ENCODE assay signal across 8 cellular contexts in the genomic region with DNA sequence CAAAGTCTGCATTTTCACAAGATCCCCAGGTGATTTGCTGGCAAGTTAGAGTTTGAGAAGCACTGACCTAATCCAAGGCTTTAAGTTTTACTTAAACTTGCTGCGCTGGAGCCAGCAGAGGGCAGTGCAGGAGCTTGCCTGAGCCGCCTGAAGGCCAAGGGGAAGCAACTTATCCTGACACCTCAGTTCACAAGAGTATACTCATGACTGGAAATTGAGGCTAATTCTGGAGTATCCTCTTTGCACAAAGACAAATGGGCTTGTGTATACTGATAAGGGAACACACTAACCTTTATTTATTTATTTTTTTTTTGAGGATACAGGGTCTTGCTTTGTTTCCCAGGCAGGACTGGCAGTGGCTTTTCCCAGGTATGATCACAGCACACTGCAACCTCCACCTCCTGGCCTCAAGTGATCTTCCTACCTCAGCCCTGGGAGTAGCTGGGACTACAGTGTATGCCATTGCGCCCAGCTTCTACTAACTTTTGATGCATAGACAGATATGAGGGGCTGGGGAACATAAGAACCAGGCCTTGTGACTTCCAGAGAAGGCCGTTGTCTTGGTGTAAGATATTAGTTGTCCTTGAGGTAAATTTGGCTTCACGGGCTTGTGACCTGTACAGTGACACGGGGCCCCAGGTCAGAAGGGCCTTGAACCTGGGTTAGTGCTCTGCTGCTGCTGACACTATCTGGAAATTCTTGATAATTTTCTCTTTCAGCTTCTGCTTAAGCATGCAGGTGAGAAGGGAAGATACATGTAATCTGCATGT. TPM values are rescaled to one million over a fixed set of nuclear protein-coding genes. Genes with fewer than 3 reads are reported as not detected.
A peak's percentile ranks its signal among the peaks of the same experiment; 100 is the strongest.
DNase-seq lines count a peak whose midpoint lies in the region; ATAC-seq and TF ChIP-seq lines count a peak whose summit lies in the region.

No MANE protein-coding gene starts in this region.

- no peaks in the 10 kb centered on the region for H3K27me3 ChIP-seq in CD4-positive, alpha-beta T cell (ENCODE audit: control insufficient read depth, insufficient read depth, low read length)
- no peaks in the 10 kb centered on the region for H3K27me3 ChIP-seq in HUES48 (ENCODE audit: control insufficient read depth, insufficient read depth, low read length)
- H3K27me3 ChIP-seq in uterus = no peaks in the 10 kb centered on the region

- intact Hi-C loops in CD4-positive, alpha-beta T cell (cut with DNase I, micrococcal nuclease) = loop anchor here (2.0 kb wide), 2 partner anchors 39 to 57 kb away; no protein-coding TSS in a partner anchor
- intact Hi-C loops in posterior vena cava (cut with DNase I) = no loop called here
- intact Hi-C loops in uterus (cut with DNase I; ENCODE audit: low total_unique reads) = no loop called here

- CTCF ChIA-PET in CD4-positive, alpha-beta T cell (lab: Charles Lee) = interaction anchor here (0.7 to 4.4 kb wide), 41 partner anchors 8 to 316 kb away, joined by 3 to 37 read pairs (median 4); a partner anchor contains a TSS
- CTCF ChIA-PET in activated naive CD4-positive, alpha-beta T cell treated with anti-CD3 and anti-CD28 coated beads, Interleukin-2, amount 10 ng/mL, durations not matched to agents 7 days and 5 days (lab: Charles Lee) = interaction anchor here (0.6 to 6.1 kb wide), 43 partner anchors 8 to 421 kb away, joined by 3 to 69 read pairs (median 5); a partner anchor contains a TSS

- POLR2A ChIA-PET in CD4-positive, alpha-beta T cell (lab: Charles Lee) = interaction anchor here (0.7 to 5.6 kb wide), 17 partner anchors 8 to 247 kb away, joined by 3 to 74 read pairs (median 5); a partner anchor contains a TSS

- H3K36me3 ChIP-seq in HUES48 (ENCODE audit: control insufficient read depth, insufficient read depth, low read length) (no peaks in the 10 kb centered on the region), uterus (no peaks in the 10 kb centered on the region)

- no peaks in the 10 kb centered on the region for H3K9me3 ChIP-seq in CD4-positive, alpha-beta T cell (ENCODE audit: control insufficient read depth, low read length)
- no peaks in the 10 kb centered on the region for H3K9me3 ChIP-seq in HUES48 (ENCODE audit: control insufficient read depth, insufficient read depth, low read length)
- H3K9me3 ChIP-seq in uterus = no peaks in the 10 kb centered on the region

- peaks cover 5% of the 10 kb centered on the region for H3K4me1 Mint-ChIP-seq in CD4-positive, alpha-beta T cell (ENCODE audit: low read depth)
- peaks cover 28% of the 10 kb centered on the region for H3K4me1 Mint-ChIP-seq in activated naive CD4-positive, alpha-beta T cell treated with anti-CD3 and anti-CD28 coated beads, Interleukin-2, amount 10 ng/mL, durations not matched to agents 7 days and 5 days

- H3K4me3 ChIP-seq in HUES48 (ENCODE audit: low read depth, low read length) (no peak overlapping the region), uterus (no peak overlapping the region)

- H3K4me3 Mint-ChIP-seq in CD4-positive, alpha-beta T cell = peak overlapping the region; percentile 42
- H3K4me3 Mint-ChIP-seq in activated naive CD4-positive, alpha-beta T cell treated with anti-CD3 and anti-CD28 coated beads, Interleukin-2, amount 10 ng/mL, durations not matched to agents 7 days and 5 days = no peak overlapping the region

- H3K9ac ChIP-seq in HUES48 (ENCODE audit: low read depth, low read length) = no peak overlapping the region

- peaks cover 49% of the 10 kb centered on the region for H3K36me3 Mint-ChIP-seq in CD4-positive, alpha-beta T cell (ENCODE audit: low read depth)
- H3K36me3 Mint-ChIP-seq in activated naive CD4-positive, alpha-beta T cell treated with anti-CD3 and anti-CD28 coated beads, Interleukin-2, amount 10 ng/mL, durations not matched to agents 7 days and 5 days = peaks cover 43% of the 10 kb centered on the region

- DNase-seq in CD4-positive, alpha-beta T cell = peak; percentile 57 to 77 (median 70)
- DNase-seq in SK-MEL-5 (ENCODE audit: low read depth, low spot score) (peak; percentile 84), glomerular visceral epithelial cell (ENCODE audit: extremely low spot score) (peak; percentile 57), posterior vena cava (ENCODE audit: low spot score) (peak; percentile 93), uterus (peak; percentile 17 to 33)
- DNase-seq in activated naive CD4-positive, alpha-beta T cell treated with anti-CD3 and anti-CD28 coated beads, Interleukin-2, amount 10 ng/mL, durations not matched to agents 7 days and 5 days = peak; percentile 85

- H3K4me1 ChIP-seq in HUES48 (ENCODE audit: control insufficient read depth, insufficient read depth, low read length) (peaks cover 51% of the 10 kb centered on the region), uterus (no peaks in the 10 kb centered on the region)

- TF ChIP-seq POLR2A in uterus (IDR thresholded peaks at IDR 0.05) = no peak

- no peak overlapping the region for H3K27ac Mint-ChIP-seq in CD4-positive, alpha-beta T cell
- H3K27ac Mint-ChIP-seq in activated naive CD4-positive, alpha-beta T cell treated with anti-CD3 and anti-CD28 coated beads, Interleukin-2, amount 10 ng/mL, durations not matched to agents 7 days and 5 days = peak overlapping the region; percentile 79

- H3K9me3 Mint-ChIP-seq in CD4-positive, alpha-beta T cell = no peaks in the 10 kb centered on the region
- H3K9me3 Mint-ChIP-seq in activated naive CD4-positive, alpha-beta T cell treated with anti-CD3 and anti-CD28 coated beads, Interleukin-2, amount 10 ng/mL, durations not matched to agents 7 days and 5 days = no peaks in the 10 kb centered on the region

- peak overlapping the region; percentile 37 for H3K27ac ChIP-seq in CD4-positive, alpha-beta T cell (ENCODE audit: low read depth, low read length)
- H3K27ac ChIP-seq in HUES48 (ENCODE audit: low read depth, low read length) (peak overlapping the region; percentile 70), uterus (no peak overlapping the region)

- TF ChIP-seq CTCF in CD4-positive, alpha-beta T cell (IDR thresholded peaks at IDR 0.05) = peak; percentile 79
- TF ChIP-seq CTCF in uterus (IDR thresholded peaks at IDR 0.05) = peak; percentile 19 to 32 (median 31)

- in situ Hi-C loops in SK-MEL-5 (cut with HindIII; ENCODE audit: low pct_unique_long_range_greater_than_20kb, low sequenced_read_pairs) = no loop called here

- peak; percentile 80 for ATAC-seq in CD4-positive, alpha-beta T cell (ENCODE audit: poor library complexity)
- peak; percentile 58 for ATAC-seq in GM19351 (IDR thresholded peaks at IDR 0.05; ENCODE audit: unreplicated experiment)

- H3K27me3 Mint-ChIP-seq in CD4-positive, alpha-beta T cell = no peaks in the 10 kb centered on the region
- H3K27me3 Mint-ChIP-seq in activated naive CD4-positive, alpha-beta T cell treated with anti-CD3 and anti-CD28 coated beads, Interleukin-2, amount 10 ng/mL, durations not matched to agents 7 days and 5 days = no peaks in the 10 kb centered on the region

RNA-seq across cellular contexts. Expression of a gene that starts 29.0 kb away (rescaled TPM):
- total RNA-seq in CD4-positive, alpha-beta T cell = 10 to 100 TPM; 39.4 to 39.8 TPM
- total RNA-seq in SK-MEL-5 (2014; rRNA removed; shearing (Covaris generic)) = not detected in 2 replicates
- polyA plus RNA-seq in SK-MEL-5 (2015; cell fraction: cytosol; rRNA removed) = 0.02 TPM in 1 of 2 replicates, not detected in the other
- polyA plus RNA-seq in SK-MEL-5 (2015; cell fraction: nucleus; rRNA removed) = 0.20 TPM in 1 of 2 replicates, not detected in the other
- total RNA-seq in posterior vena cava (under 1 TPM; 0.32 to 0.38 TPM), uterus (under 1 TPM in 2 of 4 donors, not detected in 2; 0.09 to 0.26 TPM)

RNA-seq across cellular contexts. Expression of a gene that starts 35.8 kb away (rescaled TPM):
- total RNA-seq in CD4-positive, alpha-beta T cell = 100 to 1,000 TPM; 387 to 395 TPM
- not detected in 2 replicates for total RNA-seq in SK-MEL-5 (2014; rRNA removed; shearing (Covaris generic))
- not detected in 2 replicates for polyA plus RNA-seq in SK-MEL-5 (2015; cell fraction: cytosol; rRNA removed)
- not detected in 2 replicates for polyA plus RNA-seq in SK-MEL-5 (2015; cell fraction: nucleus; rRNA removed)
- total RNA-seq in posterior vena cava (1 to 10 TPM; 3.3 to 5.6 TPM), uterus (1 to 10 TPM in 3 of 4 donors, under 1 TPM in 1; 0.51 to 10.0 (median 2.6) TPM)

Comparison
In these comparisons a context has a peak if more than half of its experiments do, and no peak if none do; other contexts are left out.
1. DNase-seq: peak in every context shown above with its lines; median percentile 93 in posterior vena cava; 85 in activated naive CD4-positive, alpha-beta T cell treated with anti-CD3 and anti-CD28 coated beads, Interleukin-2, amount 10 ng/mL, durations not matched to agents 7 days and 5 days; 84 in SK-MEL-5; 70 in CD4-positive, alpha-beta T cell; 57 in glomerular visceral epithelial cell; 25 in uterus.
2. H3K27ac ChIP-seq: peak in CD4-positive, alpha-beta T cell (single experiment) and HUES48 (single experiment); none in uterus (0 of 2).
3. RNA of a gene that starts 29.0 kb away (total RNA-seq): 39.4 to 39.8 TPM in CD4-positive, alpha-beta T cell; 0.32 to 0.38 TPM in posterior vena cava, 0.09 to 0.26 TPM in uterus and not detected in SK-MEL-5; every median in the first group is over 10 times any median in the second.
4. RNA of a gene that starts 35.8 kb away (total RNA-seq): 387 to 395 TPM in CD4-positive, alpha-beta T cell; 3.3 to 5.6 TPM in posterior vena cava, 0.51 to 10.0 TPM in uterus and not detected in SK-MEL-5; every median in the first group is over 10 times any median in the second.
5. intact Hi-C loops: an anchor here in CD4-positive, alpha-beta T cell (2.0 kb wide); none called in posterior vena cava and uterus.